ENCODE assay signal across 8 cellular contexts in the genomic region with DNA sequence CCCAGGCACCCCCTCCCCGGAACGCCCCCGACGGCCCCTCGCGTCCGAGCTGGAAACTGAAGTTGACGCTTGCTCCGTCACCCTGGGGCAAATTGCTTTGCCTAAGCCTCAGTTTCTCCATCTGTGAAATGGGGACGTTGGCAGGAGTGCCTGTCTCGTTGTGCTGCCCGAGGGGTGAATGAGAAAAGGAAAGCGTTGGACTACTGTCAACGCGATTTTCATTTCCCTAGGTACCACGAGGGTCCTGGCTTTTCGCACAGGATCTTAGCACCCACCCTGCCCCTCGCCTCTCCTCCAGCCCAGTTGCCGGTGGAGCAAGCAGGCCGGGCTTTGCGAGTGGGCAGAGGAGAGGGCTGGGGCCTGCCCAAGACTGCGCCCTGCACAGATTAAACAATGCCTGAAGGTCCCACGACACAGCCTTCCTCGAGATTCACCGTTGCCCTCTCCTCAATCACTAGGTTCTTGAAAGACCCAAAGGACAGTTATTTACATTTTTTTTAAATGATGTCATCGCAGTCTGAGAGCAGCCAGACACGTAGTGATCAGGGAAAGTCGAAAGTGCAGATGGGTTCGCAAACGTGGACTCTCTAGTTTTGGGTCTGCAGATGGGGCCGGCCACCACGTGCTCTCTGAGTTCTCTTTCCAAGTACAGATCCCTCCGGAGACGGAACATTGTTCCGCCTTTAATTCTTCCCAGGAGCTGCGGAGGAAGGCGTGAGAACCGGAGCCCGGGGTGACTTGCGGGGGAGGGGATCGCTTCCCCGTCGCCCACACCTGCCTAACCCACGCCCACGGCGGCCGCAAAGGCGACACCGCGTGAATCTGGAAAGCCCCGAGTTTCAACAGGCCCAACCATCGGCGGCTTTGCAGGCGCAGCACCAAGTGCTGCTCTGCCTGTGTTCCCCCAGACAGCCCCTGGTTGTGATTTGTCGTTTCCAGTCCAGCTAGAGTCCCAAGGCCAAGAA. TPM values are rescaled to one million over a fixed set of nuclear protein-coding genes. Genes with fewer than 3 reads are reported as not detected.
DNase-seq lines count a peak whose midpoint lies in the region; ATAC-seq and TF ChIP-seq lines count a peak whose summit lies in the region.

No MANE protein-coding gene starts in this region.

- TF ChIP-seq CTCF in astrocyte of the spinal cord (IDR thresholded peaks at IDR 0.05; ENCODE audit: low read depth, low read length): no peak

- ATAC-seq in GM18511 (IDR thresholded peaks at IDR 0.05; ENCODE audit: unreplicated experiment): peak; percentile 67
- peak; percentile 55 for ATAC-seq in HG02970 (IDR thresholded peaks at IDR 0.05; ENCODE audit: low FRiP score, unreplicated experiment)

- no peaks in the 10 kb centered on the region for H3K27me3 Mint-ChIP-seq in T-helper 1 cell treated with Interleukin-12 subunit alpha and Interleukin-12 subunit beta and Interleukin-4 antibody, amounts not matched to agents 30 μg/mL and 1 μg/mL, for 36 hours (ENCODE audit: low read depth)

- H3K36me3 Mint-ChIP-seq in T-helper 1 cell treated with Interleukin-12 subunit alpha and Interleukin-12 subunit beta and Interleukin-4 antibody, amounts not matched to agents 30 μg/mL and 1 μg/mL, for 36 hours (ENCODE audit: low read depth): peaks cover 13% of the 10 kb centered on the region

- in situ Hi-C loops in astrocyte of the spinal cord (cut with HindIII; ENCODE audit: low sequenced_read_pairs): no loop called here
- in situ Hi-C loops in G401 (cut with HindIII; ENCODE audit: low sequenced_read_pairs): no loop called here

- peaks cover 12% of the 10 kb centered on the region for H3K9me3 Mint-ChIP-seq in T-helper 1 cell treated with Interleukin-12 subunit alpha and Interleukin-12 subunit beta and Interleukin-4 antibody, amounts not matched to agents 30 μg/mL and 1 μg/mL, for 36 hours

- peaks cover 64% of the 10 kb centered on the region for H3K4me1 Mint-ChIP-seq in T-helper 1 cell treated with Interleukin-12 subunit alpha and Interleukin-12 subunit beta and Interleukin-4 antibody, amounts not matched to agents 30 μg/mL and 1 μg/mL, for 36 hours (ENCODE audit: low read depth)

- H3K27ac Mint-ChIP-seq in T-helper 1 cell treated with Interleukin-12 subunit alpha and Interleukin-12 subunit beta and Interleukin-4 antibody, amounts not matched to agents 30 μg/mL and 1 μg/mL, for 36 hours: peak overlapping the region; percentile 97

- peak overlapping the region; percentile 77 for H3K4me3 Mint-ChIP-seq in T-helper 1 cell treated with Interleukin-12 subunit alpha and Interleukin-12 subunit beta and Interleukin-4 antibody, amounts not matched to agents 30 μg/mL and 1 μg/mL, for 36 hours

- DNase-seq in astrocyte of the spinal cord (ENCODE audit: low read depth, low spot score) (peak; percentile 88), iris pigment epithelial cell (ENCODE audit: low read depth) (peak; percentile 93), G401 (ENCODE audit: low spot score) (no peak), SHP77 (lab: John Stamatoyannopoulos, UW) (no peak)
- DNase-seq in stimulated activated CD4-positive, alpha-beta T cell treated with anti-CD3 and anti-CD28 coated beads, Interleukin-1b, Interleukin-23, amount 100 ng/mL, for 1 hour (ENCODE audit: low read depth in 2 of 2): peak; percentile 80 to 88

- H3K4me3 ChIP-seq in astrocyte of the spinal cord (ENCODE audit: low read depth, low read length): no peak overlapping the region

RNA-seq across cellular contexts. Expression of gene PKDCC, which starts 54.1 kb away (rescaled TPM):
- total RNA-seq in G401 (2014; rRNA removed; shearing (Covaris generic)): 36.9 and 37.4 TPM in 2 replicates

Comparison
In these comparisons a context has a peak if more than half of its experiments do, and no peak if none do; other contexts are left out.
1. DNase-seq: peak in astrocyte of the spinal cord (single experiment), iris pigment epithelial cell (single experiment) and stimulated activated CD4-positive, alpha-beta T cell treated with anti-CD3 and anti-CD28 coated beads, Interleukin-1b, Interleukin-23, amount 100 ng/mL, for 1 hour (2 of 2); none in G401 (single experiment) and SHP77 (0 of 2).